In genomic region chr20:2220298-2220697, GRCh38 we compare ENCODE assay signal across 27 cellular contexts.
"Had no signal": no experiment of that assay in that cellular context is flagged by ENCODE, and none has a peak within 500 bp of the region (broad histone marks: within the 10 kb centered on the region; RNA-seq: fewer than 3 reads in every experiment).

No MANE protein-coding gene starts in this region.

- H3K9me3 ChIP-seq: testis, thoracic aorta, thyroid gland, tibial artery, upper lobe of right lung, uterus, vagina had no signal

- H3K4me3 ChIP-seq: stomach, suprapubic skin, testis, thoracic aorta, thyroid gland, tibial artery, tibial nerve, transverse colon, upper lobe of left lung, upper lobe of right lung, uterus, vagina had no signal

- H3K36me3 ChIP-seq: stomach, suprapubic skin, thoracic aorta, thyroid gland, tibial artery, tibial nerve, transverse colon, upper lobe of left lung, upper lobe of right lung, uterus, vagina had no signal

- H3K27me3 ChIP-seq: stomach, suprapubic skin, testis, thyroid gland, tibial nerve, transverse colon, upper lobe of left lung, uterus, vagina had no signal

- H3K4me3 Mint-ChIP-seq: stimulated activated effector memory CD8-positive, alpha-beta T cell treated with anti-CD3 and anti-CD28 coated beads, Interleukin-12 subunit alpha, Interleukin-12 subunit beta, amount 100 ng/mL, for 72 hours; stimulated activated memory B cell treated with anti-CD40 and anti-IgM and Interleukin-4, amounts not matched to agents 10 μg/mL and 1 μg/mL and 100 μg/mL, for 72 hours; stimulated activated naive B cell treated with anti-CD40 and anti-IgM and Interleukin-4, amounts not matched to agents 10 μg/mL and 1 μg/mL and 100 μg/mL, for 72 hours; stimulated activated naive CD8-positive, alpha-beta T cell treated with anti-CD3 and anti-CD28 coated beads, Interleukin-15, amount 100 ng/mL, for 72 hours; stimulated activated naive CD8-positive, alpha-beta T cell treated with anti-CD3 and anti-CD28 coated beads, Interleukin-15, Interleukin-2, amounts not matched to agents 100 ng/mL and 50 ng/mL, for 24 hours; type B pancreatic cell had no signal

- H3K27ac Mint-ChIP-seq: stimulated activated effector memory CD8-positive, alpha-beta T cell treated with anti-CD3 and anti-CD28 coated beads, Interleukin-12 subunit alpha, Interleukin-12 subunit beta, amount 100 ng/mL, for 72 hours; stimulated activated naive B cell treated with anti-CD40 and anti-IgM and Interleukin-4, amounts not matched to agents 10 μg/mL and 1 μg/mL and 100 μg/mL, for 72 hours; stimulated activated naive CD8-positive, alpha-beta T cell treated with anti-CD3 and anti-CD28 coated beads, Interleukin-15, amount 100 ng/mL, for 72 hours; stimulated activated naive CD8-positive, alpha-beta T cell treated with anti-CD3 and anti-CD28 coated beads, Interleukin-15, Interleukin-2, amounts not matched to agents 100 ng/mL and 50 ng/mL, for 24 hours; type B pancreatic cell had no signal

- H3K27ac ChIP-seq: stomach, suprapubic skin, testis, thoracic aorta, thyroid gland, tibial artery, tibial nerve, transverse colon, upper lobe of left lung, upper lobe of right lung, uterus, vagina had no signal

- H3K36me3 Mint-ChIP-seq: stimulated activated effector memory CD8-positive, alpha-beta T cell treated with anti-CD3 and anti-CD28 coated beads, Interleukin-12 subunit alpha, Interleukin-12 subunit beta, amount 100 ng/mL, for 72 hours; type B pancreatic cell had no signal

- H3K4me1 ChIP-seq: stomach, suprapubic skin, testis, thyroid gland, tibial artery, tibial nerve, transverse colon, upper lobe of left lung, upper lobe of right lung, uterus, vagina had no signal

- H3K27me3 Mint-ChIP-seq: stimulated activated memory B cell treated with anti-CD40 and anti-IgM and Interleukin-4, amounts not matched to agents 10 μg/mL and 1 μg/mL and 100 μg/mL, for 72 hours; stimulated activated naive CD8-positive, alpha-beta T cell treated with anti-CD3 and anti-CD28 coated beads, Interleukin-15, amount 100 ng/mL, for 72 hours had no signal

- H3K9me3 Mint-ChIP-seq: type B pancreatic cell had no signal

- DNase-seq: stimulated activated CD4-positive, alpha-beta T cell treated with anti-CD3 and anti-CD28 coated beads, Interleukin-2, amount 100 ng/mL, for 48 hours; stimulated activated CD4-positive, alpha-beta T cell treated with anti-CD3 and anti-CD28 coated beads, Interleukin-4, amount 100 ng/mL, for 1 hour; stimulated activated CD4-positive, alpha-beta T cell treated with anti-CD3 and anti-CD28 coated beads, Interleukin-4, amount 100 ng/mL, for 24 hours; stimulated activated CD4-positive, alpha-beta T cell treated with anti-CD3 and anti-CD28 coated beads, Interleukin-4, amount 100 ng/mL, for 4 hours; stimulated activated CD8-positive, alpha-beta memory T cell treated with anti-CD3 and anti-CD28 coated beads, Interleukin-4, amount 100 ng/mL, for 48 hours; stimulated activated naive B cell treated with anti-CD40 and anti-IgM and Interleukin-4, amounts not matched to agents 10 μg/mL and 1 μg/mL and 100 μg/mL, for 72 hours; stimulated activated naive CD4-positive, alpha-beta T cell; stimulated activated naive CD4-positive, alpha-beta T cell treated with Interleukin-2 at 50 U/mL for 16 hours; stimulated activated naive CD8-positive, alpha-beta T cell treated with anti-CD3 and anti-CD28 coated beads, Interleukin-15, amount 100 ng/mL, for 72 hours; stomach; substantia nigra; testis; thyroid gland; tibial artery; transverse colon; trophoblast cell; upper lobe of left lung; upper lobe of right lung; uterus had no signal

- ATAC-seq: stimulated activated effector memory CD8-positive, alpha-beta T cell treated with anti-CD3 and anti-CD28 coated beads, Interleukin-12 subunit alpha, Interleukin-12 subunit beta, amount 100 ng/mL, for 72 hours; stimulated activated memory B cell treated with anti-CD40 and anti-IgM and Interleukin-4, amounts not matched to agents 10 μg/mL and 1 μg/mL and 100 μg/mL, for 72 hours; stimulated activated naive B cell treated with anti-CD40 and anti-IgM and Interleukin-4, amounts not matched to agents 10 μg/mL and 1 μg/mL and 100 μg/mL, for 72 hours; stimulated activated naive CD8-positive, alpha-beta T cell treated with anti-CD3 and anti-CD28 coated beads, Interleukin-15, amount 100 ng/mL, for 72 hours; upper lobe of right lung had no signal
